Comparison of ENCODE assay signal across 8 cellular contexts in the genomic region with DNA sequence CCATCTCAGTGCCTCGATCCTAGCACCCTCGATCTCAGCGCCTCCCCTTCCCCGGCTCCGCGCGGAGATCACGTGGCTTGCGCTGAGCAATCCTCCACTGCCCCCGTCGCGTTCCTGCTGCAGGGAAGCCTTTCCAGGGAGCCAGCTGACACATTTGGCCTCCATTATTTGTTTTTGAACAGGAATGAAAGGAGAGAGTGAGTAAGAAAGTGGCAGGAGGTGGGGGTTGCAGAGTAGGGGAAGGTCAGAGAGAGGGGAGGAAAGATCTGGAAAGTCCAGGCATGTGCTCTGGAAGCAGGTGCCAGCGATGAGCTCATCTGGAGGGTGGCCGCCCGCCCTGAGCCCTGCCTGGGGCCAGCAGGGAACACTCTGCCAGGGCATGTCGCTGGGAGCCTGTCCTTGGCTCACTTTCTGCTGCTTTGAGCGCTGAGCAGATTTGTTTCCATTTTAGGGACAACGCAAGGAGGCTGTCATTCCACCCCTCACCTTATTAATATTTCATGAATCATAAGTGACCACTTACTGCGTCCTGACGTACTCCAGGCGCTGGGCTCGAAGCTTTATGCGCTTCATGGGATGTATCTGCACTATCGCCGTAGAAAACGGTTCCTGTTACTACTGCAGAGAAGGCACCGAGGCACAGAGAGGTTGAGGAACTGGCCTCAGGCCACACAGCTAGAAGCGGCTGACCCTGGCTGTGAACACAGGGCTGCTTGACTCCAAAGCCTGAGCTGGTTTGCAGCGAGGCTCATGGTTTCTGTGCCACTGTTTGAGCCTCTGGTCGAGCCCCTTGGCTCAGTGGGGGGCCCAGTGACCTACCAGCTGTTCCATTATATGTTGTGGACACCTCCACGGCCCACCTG.
DNase-seq lines count a peak whose midpoint lies in the region; ATAC-seq and TF ChIP-seq lines count a peak whose summit lies in the region.

No MANE protein-coding gene starts in this region.

- no peak overlapping the region for H3K4me3 ChIP-seq in sigmoid colon

- WGBS in sigmoid colon, 2 donors, result 80 to 84% methylated on average over 31 of the region's 31 CpGs

- no peak for TF ChIP-seq CTCF in sigmoid colon (IDR thresholded peaks at IDR 0.05)

- H3K9me3 ChIP-seq in sigmoid colon, result no peaks in the 10 kb centered on the region

- peaks cover 0 to 99% (median 97%) of the 10 kb centered on the region in 4 donors for H3K4me1 ChIP-seq in sigmoid colon

- intact Hi-C loops in sigmoid colon (cut with DNase I), result loop anchor here (1.0 to 2.0 kb wide), 3 partner anchors 15 to 100 kb away; no protein-coding TSS in a partner anchor

- DNase-seq in GM04504 (ENCODE audit: low read depth) (peak; percentile 93), anterior cingulate cortex (lab: John Stamatoyannopoulos, UW) (peak in 55 of 58 donors; percentile 25 to 91 (median 71)), hepatic stellate cell (ENCODE audit: low spot score) (peak; percentile 93), sigmoid colon (peak; percentile 99), SKM-1 (lab: John Stamatoyannopoulos, UW; ENCODE audit: unreplicated experiment) (no peak), NOMO-1 treated with DMSO at 0.1 percent for 48 hours (lab: John Stamatoyannopoulos, UW; ENCODE audit: unreplicated experiment) (no peak)
- DNase-seq in activated CD4-positive, alpha-beta T cell treated with anti-CD3 and anti-CD28 coated beads, Interleukin-2, amount 50 U/mL, for 1 hour, result no peak

- no peaks in the 10 kb centered on the region for H3K36me3 ChIP-seq in sigmoid colon

- no peaks in the 10 kb centered on the region for H3K27me3 ChIP-seq in sigmoid colon

- no peak for TF ChIP-seq POLR2A in sigmoid colon (IDR thresholded peaks at IDR 0.05)

- peak; percentile 78 to 96 (median 95) for TF ChIP-seq EP300 in sigmoid colon (IDR thresholded peaks at IDR 0.05)

- no peak for ATAC-seq in HG03354 (IDR thresholded peaks at IDR 0.05; ENCODE audit: poor library complexity, severe bottlenecking, unreplicated experiment)

- H3K27ac ChIP-seq in sigmoid colon, result peak overlapping the region; percentile 96 to 100 (median 98)

Comparison
In these comparisons a context has a peak if more than half of its experiments do, and no peak if none do; other contexts are left out.
1. DNase-seq: peak in GM04504 (single experiment), anterior cingulate cortex (55 of 58), hepatic stellate cell (single experiment) and sigmoid colon (single experiment); none in SKM-1 (single experiment), NOMO-1 treated with DMSO at 0.1 percent for 48 hours (single experiment) and activated CD4-positive, alpha-beta T cell treated with anti-CD3 and anti-CD28 coated beads, Interleukin-2, amount 50 U/mL, for 1 hour (single experiment).